9 cellular contexts compared by ENCODE assay signal in genomic region chr16:568401-569258, GRCh38. TPM values are rescaled to one million over a fixed set of nuclear protein-coding genes. Genes with fewer than 3 reads are reported as not detected.
DNase-seq lines count a peak whose midpoint lies in the region; ATAC-seq and TF ChIP-seq lines count a peak whose summit lies in the region.
"Had no signal": no experiment of that assay in that cellular context is flagged by ENCODE, and none has a peak within 500 bp of the region (broad histone marks: within the 10 kb centered on the region; RNA-seq: fewer than 3 reads in every experiment).

No MANE protein-coding gene starts in this region.

- 81% methylated on average over 8 to 9 of the region's 11 CpGs for WGBS in mesodermal cell (ENCODE audit: insufficient coverage in 2 of 2), 2 experiments

- H3K4me1 ChIP-seq in left ventricle myocardium inferior (peaks cover 48% of the 10 kb centered on the region), adipocyte (ENCODE audit: control insufficient read depth, insufficient read depth, low read length) (peaks cover 15% of the 10 kb centered on the region), mesodermal cell (ENCODE audit: control insufficient read depth, insufficient read depth, low read length, poor library complexity, severe bottlenecking) (peaks cover 23% of the 10 kb centered on the region), vagina (peaks cover 50% of the 10 kb centered on the region)

- DNase-seq in left ventricle myocardium inferior (no peak), Right ventricle myocardium superior (no peak), adipocyte (ENCODE audit: low read depth) (no peak), vagina (ENCODE audit: extremely low spot score in 2 of 2) (no peak), germinal center (ENCODE audit: low spot score) (no peak)
- no peak for DNase-seq in stimulated activated CD4-positive, alpha-beta T cell treated with anti-CD3 and anti-CD28 coated beads, Interleukin-2, amount 100 ng/mL, for 24 hours

- peak overlapping the region; percentile 80 for H3K4me3 ChIP-seq in left ventricle myocardium inferior
- H3K4me3 ChIP-seq in adipocyte (ENCODE audit: low read length), result peak overlapping the region; percentile 87
- H3K4me3 ChIP-seq in mesodermal cell (ENCODE audit: extremely low read depth, insufficient read depth, low read length, poor library complexity, severe bottlenecking), result peak overlapping the region; percentile 70
- peak overlapping the region; percentile 89 to 94 for H3K4me3 ChIP-seq in vagina

- H3K27ac ChIP-seq in left ventricle myocardium inferior (replicated peaks), result peak overlapping the region; percentile 89
- no peak overlapping the region for H3K27ac ChIP-seq in mesodermal cell (ENCODE audit: low read depth, low read length, severe bottlenecking)
- H3K27ac ChIP-seq in vagina, result peak overlapping the region; percentile 80

- ATAC-seq in Right ventricle myocardium superior (ENCODE audit: poor library complexity) (no peak), GM19023 (IDR thresholded peaks at IDR 0.05; ENCODE audit: unreplicated experiment) (no peak)

- no peak for TF ChIP-seq CTCF in left ventricle myocardium inferior (IDR thresholded peaks at IDR 0.05; ENCODE audit: borderline replicate concordance)
- no peak for TF ChIP-seq CTCF in vagina (IDR thresholded peaks at IDR 0.05)

- TF ChIP-seq POLR2A in vagina (IDR thresholded peaks at IDR 0.05), result no peak

- intact Hi-C loops in left ventricle myocardium inferior (cut with micrococcal nuclease), result no loop called here
- intact Hi-C loops in Right ventricle myocardium superior (cut with DNase I), result no loop called here
- intact Hi-C loops in vagina (cut with DNase I), result no loop called here

- peaks cover 15% of the 10 kb centered on the region for H3K27me3 ChIP-seq in left ventricle myocardium inferior (ENCODE audit: low read depth)
- H3K27me3 ChIP-seq in adipocyte (replicated peaks; ENCODE audit: control insufficient read depth, insufficient read depth, low read length), result no peaks in the 10 kb centered on the region
- H3K27me3 ChIP-seq in vagina, result no peaks in the 10 kb centered on the region

- H3K9ac ChIP-seq in adipocyte (ENCODE audit: low read length), result peak overlapping the region; percentile 86

- H3K36me3 ChIP-seq in left ventricle myocardium inferior (no peaks in the 10 kb centered on the region), adipocyte (ENCODE audit: control insufficient read depth, insufficient read depth, low read length, severe bottlenecking) (no peaks in the 10 kb centered on the region), mesodermal cell (ENCODE audit: control insufficient read depth, insufficient read depth, low read length) (peaks cover 6% of the 10 kb centered on the region), vagina (no peaks in the 10 kb centered on the region)

- H3K9me3 ChIP-seq in left ventricle myocardium inferior (replicated peaks), result no peaks in the 10 kb centered on the region
- no peaks in the 10 kb centered on the region for H3K9me3 ChIP-seq in adipocyte (ENCODE audit: control insufficient read depth, low read length)
- no peaks in the 10 kb centered on the region for H3K9me3 ChIP-seq in mesodermal cell (ENCODE audit: control insufficient read depth, low read length)
- H3K9me3 ChIP-seq in vagina, result no peaks in the 10 kb centered on the region

RNA-seq across cellular contexts. Expression of gene PIGQ, which starts 1.1 kb away (rescaled TPM):
- total RNA-seq in left ventricle myocardium inferior, result 21.4 TPM
- total RNA-seq in Right ventricle myocardium superior, result 18.0 TPM
- polyA plus RNA-seq in mesodermal cell (2013, experiment 1 of 2), result 48.4 TPM
- polyA plus RNA-seq in mesodermal cell (2013, experiment 2 of 2), result 36.6 TPM
- 26.0 TPM for total RNA-seq in vagina

RNA-seq across cellular contexts. Expression of gene NHLRC4, which starts 1.8 kb away (rescaled TPM):
- total RNA-seq in left ventricle myocardium inferior (0.11 TPM), Right ventricle myocardium superior (0.38 TPM), vagina (0.74 TPM)
- 1.1 TPM for polyA plus RNA-seq in mesodermal cell (2013, experiment 1 of 2)
- 1.7 TPM for polyA plus RNA-seq in mesodermal cell (2013, experiment 2 of 2)

RNA-seq across cellular contexts. Expression of gene PRR35, which starts 8.4 kb away (rescaled TPM):
- total RNA-seq in left ventricle myocardium inferior, result not detected
- total RNA-seq in Right ventricle myocardium superior, result not detected
- not detected for polyA plus RNA-seq in mesodermal cell (2013, experiment 1 of 2)
- not detected for polyA plus RNA-seq in mesodermal cell (2013, experiment 2 of 2)
- total RNA-seq in vagina, result not detected
- total RNA-seq: kidney epithelial cell had no signal

RNA-seq across cellular contexts. Expression of gene RAB40C, which starts 21.2 kb away (rescaled TPM):
- total RNA-seq in left ventricle myocardium inferior (10.3 TPM), Right ventricle myocardium superior (11.0 TPM), vagina (41.3 TPM)
- polyA plus RNA-seq in mesodermal cell (2013, experiment 1 of 2), result 24.2 TPM
- 23.0 TPM for polyA plus RNA-seq in mesodermal cell (2013, experiment 2 of 2)

RNA-seq across cellular contexts. Expression of gene CAPN15, which starts 41.1 kb away (rescaled TPM):
- 17.4 TPM for total RNA-seq in left ventricle myocardium inferior
- total RNA-seq in Right ventricle myocardium superior, result 17.7 TPM
- 23.8 TPM for polyA plus RNA-seq in mesodermal cell (2013, experiment 1 of 2)
- 20.1 TPM for polyA plus RNA-seq in mesodermal cell (2013, experiment 2 of 2)
- total RNA-seq in vagina, result 38.3 TPM
